In genomic region chrX:23383411-23383810, GRCh38 we compare ENCODE assay signal across 1 cellular context.
TF ChIP-seq lines count a peak whose summit lies in the region.

No MANE protein-coding gene starts in this region.

TF ChIP-seq in HEK293, 187 proteins besides CTCF, POLR2A, EP300 and RAD21 (continued from another document):
- TF ChIP-seq, protein P1, sequence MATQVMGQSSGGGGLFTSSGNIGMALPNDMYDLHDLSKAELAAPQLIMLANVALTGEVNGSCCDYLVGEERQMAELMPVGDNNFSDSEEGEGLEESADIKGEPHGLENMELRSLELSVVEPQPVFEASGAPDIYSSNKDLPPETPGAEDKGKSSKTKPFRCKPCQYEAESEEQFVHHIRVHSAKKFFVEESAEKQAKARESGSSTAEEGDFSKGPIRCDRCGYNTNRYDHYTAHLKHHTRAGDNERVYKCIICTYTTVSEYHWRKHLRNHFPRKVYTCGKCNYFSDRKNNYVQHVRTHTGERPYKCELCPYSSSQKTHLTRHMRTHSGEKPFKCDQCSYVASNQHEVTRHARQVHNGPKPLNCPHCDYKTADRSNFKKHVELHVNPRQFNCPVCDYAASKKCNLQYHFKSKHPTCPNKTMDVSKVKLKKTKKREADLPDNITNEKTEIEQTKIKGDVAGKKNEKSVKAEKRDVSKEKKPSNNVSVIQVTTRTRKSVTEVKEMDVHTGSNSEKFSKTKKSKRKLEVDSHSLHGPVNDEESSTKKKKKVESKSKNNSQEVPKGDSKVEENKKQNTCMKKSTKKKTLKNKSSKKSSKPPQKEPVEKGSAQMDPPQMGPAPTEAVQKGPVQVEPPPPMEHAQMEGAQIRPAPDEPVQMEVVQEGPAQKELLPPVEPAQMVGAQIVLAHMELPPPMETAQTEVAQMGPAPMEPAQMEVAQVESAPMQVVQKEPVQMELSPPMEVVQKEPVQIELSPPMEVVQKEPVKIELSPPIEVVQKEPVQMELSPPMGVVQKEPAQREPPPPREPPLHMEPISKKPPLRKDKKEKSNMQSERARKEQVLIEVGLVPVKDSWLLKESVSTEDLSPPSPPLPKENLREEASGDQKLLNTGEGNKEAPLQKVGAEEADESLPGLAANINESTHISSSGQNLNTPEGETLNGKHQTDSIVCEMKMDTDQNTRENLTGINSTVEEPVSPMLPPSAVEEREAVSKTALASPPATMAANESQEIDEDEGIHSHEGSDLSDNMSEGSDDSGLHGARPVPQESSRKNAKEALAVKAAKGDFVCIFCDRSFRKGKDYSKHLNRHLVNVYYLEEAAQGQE (tag by site-specific recombination; IDR thresholded peaks at IDR 0.05): no peak
- no peak for TF ChIP-seq ZNF561 (tag by site-specific recombination; IDR thresholded peaks at IDR 0.05; ENCODE audit: borderline replicate concordance)
- TF ChIP-seq ZSCAN30 (tag by site-specific recombination; IDR thresholded peaks at IDR 0.05): no peak
- no peak for TF ChIP-seq ZNF19 (tag by site-specific recombination; IDR thresholded peaks at IDR 0.05; ENCODE audit: low read depth)
- no peak for TF ChIP-seq ZNF433 (tag by site-specific recombination; IDR thresholded peaks at IDR 0.05; ENCODE audit: low read depth)
- no peak for TF ChIP-seq ZNF544 (tag by site-specific recombination; IDR thresholded peaks at IDR 0.05)
- TF ChIP-seq ZNF768 (tag by site-specific recombination; IDR thresholded peaks at IDR 0.05): no peak
- TF ChIP-seq ZNF548 (tag by site-specific recombination; IDR thresholded peaks at IDR 0.05): no peak
- no peak for TF ChIP-seq HOXC10 (CRISPR knock-in tag; IDR thresholded peaks at IDR 0.05)
- TF ChIP-seq PRDM1 (tag by site-specific recombination; IDR thresholded peaks at IDR 0.05): no peak
- TF ChIP-seq ZNF266 (tag by site-specific recombination; IDR thresholded peaks at IDR 0.05; ENCODE audit: low read depth): no peak
- TF ChIP-seq ZNF629 (tag by site-specific recombination; IDR thresholded peaks at IDR 0.05): peak; percentile 49; the same call in 1 of the 2 replicates
